Comparison of ENCODE assay signal across 8 cellular contexts in the genomic region with DNA sequence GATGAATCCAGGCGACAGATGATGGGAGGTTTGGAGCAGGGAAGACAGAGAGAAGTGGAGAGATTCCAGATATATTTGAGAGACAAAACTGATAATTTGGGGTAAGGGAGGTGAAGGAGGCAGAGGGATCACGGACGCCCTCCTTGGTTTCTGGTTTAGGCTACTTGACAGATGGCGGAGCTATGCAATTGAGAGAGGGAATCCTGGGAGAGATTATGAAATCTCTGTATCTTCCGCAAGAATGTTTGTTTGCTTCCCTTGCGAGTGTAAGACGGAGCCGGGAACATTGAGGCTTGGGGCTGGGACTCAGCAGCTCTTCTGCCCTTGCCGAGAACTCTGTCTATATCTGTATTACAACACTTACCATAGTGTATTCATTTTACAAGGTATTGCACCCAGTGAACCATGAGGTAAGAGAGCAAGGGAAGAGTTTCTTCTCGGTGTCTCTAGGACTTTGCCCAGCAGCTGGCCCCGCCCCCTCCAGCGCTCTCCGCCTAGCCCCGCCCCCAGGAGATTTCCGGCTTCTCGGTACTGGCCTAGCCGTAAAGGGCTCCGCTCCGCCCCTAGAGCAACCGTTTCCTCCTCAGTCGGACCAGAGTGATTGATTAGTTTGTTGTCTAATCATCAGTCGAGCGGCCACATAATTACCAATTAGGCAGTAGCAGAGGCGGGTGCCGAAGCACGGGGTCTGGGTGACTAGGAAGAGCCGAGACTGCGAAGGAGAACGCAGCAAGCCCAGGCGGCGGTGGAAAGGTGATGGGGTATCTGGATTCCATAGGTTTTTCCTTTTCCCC. TPM values are rescaled to one million over a fixed set of nuclear protein-coding genes. Genes with fewer than 3 reads are reported as not detected.
DNase-seq lines count a peak whose midpoint lies in the region; ATAC-seq and TF ChIP-seq lines count a peak whose summit lies in the region.

A gene with protein sequence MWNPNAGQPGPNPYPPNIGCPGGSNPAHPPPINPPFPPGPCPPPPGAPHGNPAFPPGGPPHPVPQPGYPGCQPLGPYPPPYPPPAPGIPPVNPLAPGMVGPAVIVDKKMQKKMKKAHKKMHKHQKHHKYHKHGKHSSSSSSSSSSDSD (plus strand): TSS at position 695 of the 794 bp plus-strand sequence. CDS start 981 bp downstream, outside the sequence.

- peak in 1 of 2 donors; percentile 7 for TF ChIP-seq RAD21 in liver (IDR thresholded peaks at IDR 0.05)

- 2% methylated on average over 31 of the region's 31 CpGs for WGBS in liver

- DNase-seq in CD1c-positive myeloid dendritic cell (ENCODE audit: extremely low spot score) (peak; percentile 99), NCI-H82 (lab: John Stamatoyannopoulos, UW) (peak; percentile 100), dermis microvascular lymphatic vessel endothelial cell (ENCODE audit: low read depth in 2 of 2) (peak; percentile 97 to 99)
- DNase-seq in activated CD4-positive, alpha-beta T cell treated with anti-CD3 and anti-CD28 coated beads, Interleukin-2, amount 50 U/mL, for 48 hours: peak; percentile 99 to 100
- DNase-seq in stimulated activated CD4-positive, alpha-beta T cell treated with anti-CD3 and anti-CD28 coated beads, Interleukin-4, amount 100 ng/mL, for 24 hours: peak; percentile 99

- no peaks in the 10 kb centered on the region for H3K9me3 ChIP-seq in liver (ENCODE audit: control insufficient read depth in 4 of 4, low read length in 3 of 4)

- H3K4me3 ChIP-seq in liver (ENCODE audit: low read depth in 1 of 3, low read length in 3 of 3): peak within 1 kb of the TSS; percentile 64 to 98 (median 95)

- H3K36me3 ChIP-seq in liver (ENCODE audit: control insufficient read depth in 4 of 4, insufficient read depth in 3 of 4, low read depth in 1 of 4, low read length in 3 of 4): peaks cover 3 to 9% (median 5%) of the 10 kb centered on the region in 4 donors

- H3K9ac ChIP-seq in liver (ENCODE audit: low read depth in 1 of 2, low read length in 2 of 2): peak within 1 kb of the TSS; percentile 95 to 98

- peak within 1 kb of the TSS; percentile 92 to 97 for H3K27ac ChIP-seq in liver (ENCODE audit: low read depth in 1 of 2, low read length in 2 of 2)

- TF ChIP-seq CTCF in liver (IDR thresholded peaks at IDR 0.05; ENCODE audit: low read depth, low read length, missing input control): no peak

- peaks cover 0 to 19% (median 5%) of the 10 kb centered on the region in 4 donors for H3K4me1 ChIP-seq in liver (ENCODE audit: control insufficient read depth in 4 of 4, insufficient read depth in 4 of 4, low read length in 3 of 4)

- ATAC-seq in GM19397 (IDR thresholded peaks at IDR 0.05; ENCODE audit: unreplicated experiment) (peak; percentile 99), HG03571 (IDR thresholded peaks at IDR 0.05; ENCODE audit: unreplicated experiment) (peak; percentile 98)

- H3K27me3 ChIP-seq in liver (ENCODE audit: control insufficient read depth in 4 of 4, insufficient read depth in 4 of 4, low read length in 3 of 4): no peaks in the 10 kb centered on the region

TF ChIP-seq in liver, 16 proteins besides CTCF, POLR2A, EP300 and RAD21:
- TF ChIP-seq FOXA1 (IDR thresholded peaks at IDR 0.05) (no peak), FOXA2 (IDR thresholded peaks at IDR 0.05) (peak; percentile 3), GABPA (IDR thresholded peaks at IDR 0.05 in 1 of 2, conservative IDR thresholded peaks at IDR 0.05 in 1 of 2) (peak; percentile 54 to 81), HNF4G (IDR thresholded peaks at IDR 0.05) (peak; percentile 68), TAF1 (conservative IDR thresholded peaks at IDR 0.05) (no peak), JUND (IDR thresholded peaks at IDR 0.05) (peak in 1 of 2 donors; percentile 33), EGR1 (IDR thresholded peaks at IDR 0.05; ENCODE audit: low read depth in 2 of 2) (no peak), RXRA (IDR thresholded peaks at IDR 0.05) (peak; percentile 36 to 40), YY1 (IDR thresholded peaks at IDR 0.05) (peak; percentile 84), NR2F2 (IDR thresholded peaks at IDR 0.05) (no peak), HNF4A (conservative IDR thresholded peaks at IDR 0.05) (peak; percentile 84 to 89), SP1 (IDR thresholded peaks at IDR 0.05) (peak; percentile 78)
- TF ChIP-seq, protein P1, sequence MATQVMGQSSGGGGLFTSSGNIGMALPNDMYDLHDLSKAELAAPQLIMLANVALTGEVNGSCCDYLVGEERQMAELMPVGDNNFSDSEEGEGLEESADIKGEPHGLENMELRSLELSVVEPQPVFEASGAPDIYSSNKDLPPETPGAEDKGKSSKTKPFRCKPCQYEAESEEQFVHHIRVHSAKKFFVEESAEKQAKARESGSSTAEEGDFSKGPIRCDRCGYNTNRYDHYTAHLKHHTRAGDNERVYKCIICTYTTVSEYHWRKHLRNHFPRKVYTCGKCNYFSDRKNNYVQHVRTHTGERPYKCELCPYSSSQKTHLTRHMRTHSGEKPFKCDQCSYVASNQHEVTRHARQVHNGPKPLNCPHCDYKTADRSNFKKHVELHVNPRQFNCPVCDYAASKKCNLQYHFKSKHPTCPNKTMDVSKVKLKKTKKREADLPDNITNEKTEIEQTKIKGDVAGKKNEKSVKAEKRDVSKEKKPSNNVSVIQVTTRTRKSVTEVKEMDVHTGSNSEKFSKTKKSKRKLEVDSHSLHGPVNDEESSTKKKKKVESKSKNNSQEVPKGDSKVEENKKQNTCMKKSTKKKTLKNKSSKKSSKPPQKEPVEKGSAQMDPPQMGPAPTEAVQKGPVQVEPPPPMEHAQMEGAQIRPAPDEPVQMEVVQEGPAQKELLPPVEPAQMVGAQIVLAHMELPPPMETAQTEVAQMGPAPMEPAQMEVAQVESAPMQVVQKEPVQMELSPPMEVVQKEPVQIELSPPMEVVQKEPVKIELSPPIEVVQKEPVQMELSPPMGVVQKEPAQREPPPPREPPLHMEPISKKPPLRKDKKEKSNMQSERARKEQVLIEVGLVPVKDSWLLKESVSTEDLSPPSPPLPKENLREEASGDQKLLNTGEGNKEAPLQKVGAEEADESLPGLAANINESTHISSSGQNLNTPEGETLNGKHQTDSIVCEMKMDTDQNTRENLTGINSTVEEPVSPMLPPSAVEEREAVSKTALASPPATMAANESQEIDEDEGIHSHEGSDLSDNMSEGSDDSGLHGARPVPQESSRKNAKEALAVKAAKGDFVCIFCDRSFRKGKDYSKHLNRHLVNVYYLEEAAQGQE (IDR thresholded peaks at IDR 0.05): peak; percentile 56
- TF ChIP-seq, protein P2, sequence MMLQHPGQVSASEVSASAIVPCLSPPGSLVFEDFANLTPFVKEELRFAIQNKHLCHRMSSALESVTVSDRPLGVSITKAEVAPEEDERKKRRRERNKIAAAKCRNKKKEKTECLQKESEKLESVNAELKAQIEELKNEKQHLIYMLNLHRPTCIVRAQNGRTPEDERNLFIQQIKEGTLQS (IDR thresholded peaks at IDR 0.05): peak; percentile 12
- TF ChIP-seq, protein P3, sequence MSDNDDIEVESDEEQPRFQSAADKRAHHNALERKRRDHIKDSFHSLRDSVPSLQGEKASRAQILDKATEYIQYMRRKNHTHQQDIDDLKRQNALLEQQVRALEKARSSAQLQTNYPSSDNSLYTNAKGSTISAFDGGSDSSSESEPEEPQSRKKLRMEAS (IDR thresholded peaks at IDR 0.05): peak; percentile 26
- TF ChIP-seq, protein P4, sequence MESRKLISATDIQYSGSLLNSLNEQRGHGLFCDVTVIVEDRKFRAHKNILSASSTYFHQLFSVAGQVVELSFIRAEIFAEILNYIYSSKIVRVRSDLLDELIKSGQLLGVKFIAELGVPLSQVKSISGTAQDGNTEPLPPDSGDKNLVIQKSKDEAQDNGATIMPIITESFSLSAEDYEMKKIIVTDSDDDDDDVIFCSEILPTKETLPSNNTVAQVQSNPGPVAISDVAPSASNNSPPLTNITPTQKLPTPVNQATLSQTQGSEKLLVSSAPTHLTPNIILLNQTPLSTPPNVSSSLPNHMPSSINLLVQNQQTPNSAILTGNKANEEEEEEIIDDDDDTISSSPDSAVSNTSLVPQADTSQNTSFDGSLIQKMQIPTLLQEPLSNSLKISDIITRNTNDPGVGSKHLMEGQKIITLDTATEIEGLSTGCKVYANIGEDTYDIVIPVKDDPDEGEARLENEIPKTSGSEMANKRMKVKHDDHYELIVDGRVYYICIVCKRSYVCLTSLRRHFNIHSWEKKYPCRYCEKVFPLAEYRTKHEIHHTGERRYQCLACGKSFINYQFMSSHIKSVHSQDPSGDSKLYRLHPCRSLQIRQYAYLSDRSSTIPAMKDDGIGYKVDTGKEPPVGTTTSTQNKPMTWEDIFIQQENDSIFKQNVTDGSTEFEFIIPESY (IDR thresholded peaks at IDR 0.05): no peak
TF ChIP-seq in liver: peak in this region for 11.

RNA-seq across cellular contexts. Expression of the gene that starts here (rescaled TPM):
- total RNA-seq in dermis microvascular lymphatic vessel endothelial cell (14.2 and 15.8 TPM in 2 replicates), liver (10 to 100 TPM; 18.2 to 21.3 TPM)
- 100 to 1,000 TPM; 101 to 107 TPM for polyA plus RNA-seq in liver

Comparison
In these comparisons a context has a peak if more than half of its experiments do, and no peak if none do; other contexts are left out.
1. Peak in every context shown above with its lines: DNase-seq, ATAC-seq, H3K4me3 ChIP-seq and H3K27ac ChIP-seq.